ENCODE assay signal across 9 cellular contexts in genomic region chr3:128278761-128279593, GRCh38.
DNase-seq lines count a peak whose midpoint lies in the region; ATAC-seq and TF ChIP-seq lines count a peak whose summit lies in the region.
"Had no signal": no experiment of that assay in that cellular context is flagged by ENCODE, and none has a peak within 500 bp of the region (broad histone marks: within the 10 kb centered on the region; RNA-seq: fewer than 3 reads in every experiment).

No MANE protein-coding gene starts in this region.

- H3K4me1 ChIP-seq in heart left ventricle: peaks cover 0 to 72% (median 38%) of the 10 kb centered on the region in 12 donors

- no peak overlapping the region for H3K4me3 Mint-ChIP-seq in natural killer cell

- H3K27ac Mint-ChIP-seq in natural killer cell: no peak overlapping the region

- TF ChIP-seq POLR2A in heart left ventricle (IDR thresholded peaks at IDR 0.05): no peak

- DNase-seq in ELF-1 (ENCODE audit: low read depth, low spot score) (peak; percentile 59), heart left ventricle (peak; percentile 72 to 86 (median 75)), retina (peak; percentile 91), natural killer cell (no peak), OCI-M2 (lab: John Stamatoyannopoulos, UW; ENCODE audit: unreplicated experiment) (no peak)
- DNase-seq in activated CD8-positive, alpha-beta memory T cell treated with anti-CD3 and anti-CD28 coated beads, Interleukin-2, amount 50 U/mL, for 48 hours: peak; percentile 35

- no peaks in the 10 kb centered on the region for H3K27me3 Mint-ChIP-seq in natural killer cell (ENCODE audit: low read depth in 2 of 2)

- WGBS in heart left ventricle, 4 donors: 20 to 29% (median 22%) methylated on average over 15 to 17 of the region's 17 CpGs

- H3K9me3 Mint-ChIP-seq in natural killer cell: no peaks in the 10 kb centered on the region

- peak; percentile 60 to 80 (median 72) for ATAC-seq in heart left ventricle
- no peak for ATAC-seq in natural killer cell
- no peak for ATAC-seq in GM21423 (IDR thresholded peaks at IDR 0.05; ENCODE audit: unreplicated experiment)
- ATAC-seq in GM21381 (IDR thresholded peaks at IDR 0.05; ENCODE audit: unreplicated experiment): no peak

- peaks cover 5 to 6% of the 10 kb centered on the region in 2 donors for H3K4me1 Mint-ChIP-seq in natural killer cell

- no peaks in the 10 kb centered on the region for H3K9me3 ChIP-seq in heart left ventricle

- intact Hi-C loops in heart left ventricle (cut with DNase I) (no loop called here), natural killer cell (cut with micrococcal nuclease) (no loop called here)

- H3K36me3 ChIP-seq in heart left ventricle: peaks cover 0 to 6% (median 0%) of the 10 kb centered on the region in 9 donors

- peak overlapping the region in 1 of 12 donors; percentile 14 for H3K4me3 ChIP-seq in heart left ventricle

- TF ChIP-seq CTCF in heart left ventricle (IDR thresholded peaks at IDR 0.05): peak in 4 of 12 donors; percentile 9 to 29 (median 16)
- TF ChIP-seq CTCF in natural killer cell (IDR thresholded peaks at IDR 0.05): no peak

- no peaks in the 10 kb centered on the region for H3K27me3 ChIP-seq in heart left ventricle

- H3K36me3 Mint-ChIP-seq in natural killer cell: no peaks in the 10 kb centered on the region

- peak overlapping the region in 5 of 12 donors; percentile 6 to 49 (median 20) for H3K27ac ChIP-seq in heart left ventricle
- H3K27ac ChIP-seq: parathyroid adenoma had no signal

Comparison
In these comparisons a context has a peak if more than half of its experiments do, and no peak if none do; other contexts are left out.
1. DNase-seq: peak in ELF-1 (single experiment), activated CD8-positive, alpha-beta memory T cell treated with anti-CD3 and anti-CD28 coated beads, Interleukin-2, amount 50 U/mL, for 48 hours (single experiment), heart left ventricle (5 of 5) and retina (single experiment); none in natural killer cell (single experiment) and OCI-M2 (single experiment).
2. ATAC-seq: peak in heart left ventricle (4 of 4); none in natural killer cell (0 of 3), GM21423 (single experiment) and GM21381 (single experiment).